24 cellular contexts compared by ENCODE assay signal in genomic region chr12:79426121-79426520, GRCh38.
A peak's percentile ranks its signal among the peaks of the same experiment; 100 is the strongest.
DNase-seq lines count a peak whose midpoint lies in the region; TF ChIP-seq lines count a peak whose summit lies in the region.
"Had no signal": no experiment of that assay in that cellular context is flagged by ENCODE, and none has a peak within 500 bp of the region (broad histone marks: within the 10 kb centered on the region; RNA-seq: fewer than 3 reads in every experiment).

No MANE protein-coding gene starts in this region.

- H3K27ac Mint-ChIP-seq in HFFc6 (peak overlapping the region; percentile 90), chondrocyte (ENCODE audit: unreplicated experiment) (peak overlapping the region; percentile 72), nephron (peak overlapping the region in 2 of 3 experiments; percentile 57 to 59), type B pancreatic cell (peak overlapping the region; percentile 40)
- H3K27ac Mint-ChIP-seq: activated CD4-positive, alpha-beta memory T cell treated with anti-CD3 and anti-CD28 coated beads, Interleukin-2, amount 10 ng/mL, durations not matched to agents 7 days and 5 days; activated naive CD4-positive, alpha-beta T cell treated with anti-CD3 and anti-CD28 coated beads, Interleukin-2, amount 50 U/mL, for 72 hours; activated T-helper 2 cell treated with anti-CD3 and anti-CD28 coated beads, Interferon-gamma antibody, Interleukin-2, Interleukin-4, amounts not matched to agents 10 μg/mL and 5 μg/mL and 100 μg/mL, durations not matched to agents 14 hours and 24 hours and 36 hours; CD4-positive, alpha-beta T cell; natural killer cell had no signal

- no peaks in the 10 kb centered on the region for H3K36me3 Mint-ChIP-seq in HFFc6 (ENCODE audit: low read depth)
- no peaks in the 10 kb centered on the region for H3K36me3 Mint-ChIP-seq in chondrocyte (ENCODE audit: low read depth)
- H3K36me3 Mint-ChIP-seq in nephron (ENCODE audit: low read depth) = no peaks in the 10 kb centered on the region
- H3K36me3 Mint-ChIP-seq in type B pancreatic cell = no peaks in the 10 kb centered on the region
- H3K36me3 Mint-ChIP-seq: activated naive CD4-positive, alpha-beta T cell treated with anti-CD3 and anti-CD28 coated beads, Interleukin-2, amount 50 U/mL, for 72 hours; natural killer cell had no signal

- H3K9me3 Mint-ChIP-seq in HFFc6 = no peaks in the 10 kb centered on the region
- no peaks in the 10 kb centered on the region for H3K9me3 Mint-ChIP-seq in chondrocyte (ENCODE audit: low read depth)
- H3K9me3 Mint-ChIP-seq in nephron = no peaks in the 10 kb centered on the region
- no peaks in the 10 kb centered on the region for H3K9me3 Mint-ChIP-seq in type B pancreatic cell
- H3K9me3 Mint-ChIP-seq: activated T-helper 2 cell treated with anti-CD3 and anti-CD28 coated beads, Interferon-gamma antibody, Interleukin-2, Interleukin-4, amounts not matched to agents 10 μg/mL and 5 μg/mL and 100 μg/mL, durations not matched to agents 14 hours and 24 hours and 36 hours; CD4-positive, alpha-beta T cell had no signal

- H3K4me3 Mint-ChIP-seq in HFFc6 (no peak overlapping the region), chondrocyte (ENCODE audit: unreplicated experiment) (no peak overlapping the region), nephron (no peak overlapping the region), type B pancreatic cell (no peak overlapping the region)
- H3K4me3 Mint-ChIP-seq: activated CD4-positive, alpha-beta memory T cell treated with anti-CD3 and anti-CD28 coated beads, Interleukin-2, amount 10 ng/mL, durations not matched to agents 7 days and 5 days; CD4-positive, alpha-beta T cell; natural killer cell had no signal

- H3K4me1 Mint-ChIP-seq in HFFc6 (ENCODE audit: low read depth) = peaks cover 58% of the 10 kb centered on the region
- peaks cover 61% of the 10 kb centered on the region for H3K4me1 Mint-ChIP-seq in chondrocyte (ENCODE audit: low read depth)
- peaks cover 32% of the 10 kb centered on the region for H3K4me1 Mint-ChIP-seq in nephron
- H3K4me1 Mint-ChIP-seq in type B pancreatic cell (ENCODE audit: unreplicated experiment) = peaks cover 12% of the 10 kb centered on the region
- H3K4me1 Mint-ChIP-seq: activated CD4-positive, alpha-beta memory T cell treated with anti-CD3 and anti-CD28 coated beads, Interleukin-2, amount 10 ng/mL, durations not matched to agents 7 days and 5 days; natural killer cell had no signal

- DNase-seq in HFFc6 (no peak), chondrocyte (ENCODE audit: low spot score) (no peak), type B pancreatic cell (ENCODE audit: extremely low spot score, unreplicated experiment) (no peak), iPS-NIHi7 (ENCODE audit: extremely low spot score) (no peak)
- no peak for DNase-seq in activated naive CD4-positive, alpha-beta T cell (lab: John Stamatoyannopoulos, UW)
- no peak for DNase-seq in central memory CD4-positive, alpha-beta T cell
- DNase-seq: activated CD4-positive, alpha-beta memory T cell treated with anti-CD3 and anti-CD28 coated beads, Interleukin-2, amount 10 ng/mL, durations not matched to agents 7 days and 5 days; activated CD4-positive, CD25-positive, alpha-beta regulatory T cell treated with anti-CD3 and anti-CD28 coated beads, Interleukin-2, amount 50 U/mL, for 72 hours; aorta; CD4-positive, alpha-beta T cell; dorsolateral prefrontal cortex; glutamatergic neuron; islet precursor cell; MV-4-11; natural killer cell; NCI-H146; NCI-H446 treated with DMSO at 0.1 percent for 48 hours; pancreas; right cardiac atrium; stimulated activated naive CD4-positive, alpha-beta T cell treated with Interleukin-2 at 50 U/mL for 16 hours; T-helper 2 cell had no signal

- TF ChIP-seq CTCF in HFFc6 (IDR thresholded peaks at IDR 0.05) = no peak
- TF ChIP-seq CTCF in chondrocyte (IDR thresholded peaks at IDR 0.05) = no peak
- no peak for TF ChIP-seq CTCF in nephron (IDR thresholded peaks at IDR 0.05; ENCODE audit: unreplicated experiment in 3 of 3)
- TF ChIP-seq CTCF in type B pancreatic cell (conservative IDR thresholded peaks at IDR 0.05) = no peak

- H3K27me3 Mint-ChIP-seq in HFFc6 (ENCODE audit: insufficient read depth) (no peaks in the 10 kb centered on the region; the same call in 1 of the 2 replicates), chondrocyte (ENCODE audit: low read depth) (no peaks in the 10 kb centered on the region), nephron (ENCODE audit: low read depth) (no peaks in the 10 kb centered on the region), type B pancreatic cell (no peaks in the 10 kb centered on the region)
- H3K27me3 Mint-ChIP-seq: activated CD4-positive, alpha-beta memory T cell treated with anti-CD3 and anti-CD28 coated beads, Interleukin-2, amount 10 ng/mL, durations not matched to agents 7 days and 5 days; CD4-positive, alpha-beta T cell had no signal

Comparison
In these comparisons a context has a peak if more than half of its experiments do, and no peak if none do; other contexts are left out.
1. H3K27ac Mint-ChIP-seq: peak in every context shown above with its lines; median percentile 90 in HFFc6; 72 in chondrocyte; 58 in nephron; 40 in type B pancreatic cell.